19 cellular contexts compared by ENCODE assay signal in the genomic region with DNA sequence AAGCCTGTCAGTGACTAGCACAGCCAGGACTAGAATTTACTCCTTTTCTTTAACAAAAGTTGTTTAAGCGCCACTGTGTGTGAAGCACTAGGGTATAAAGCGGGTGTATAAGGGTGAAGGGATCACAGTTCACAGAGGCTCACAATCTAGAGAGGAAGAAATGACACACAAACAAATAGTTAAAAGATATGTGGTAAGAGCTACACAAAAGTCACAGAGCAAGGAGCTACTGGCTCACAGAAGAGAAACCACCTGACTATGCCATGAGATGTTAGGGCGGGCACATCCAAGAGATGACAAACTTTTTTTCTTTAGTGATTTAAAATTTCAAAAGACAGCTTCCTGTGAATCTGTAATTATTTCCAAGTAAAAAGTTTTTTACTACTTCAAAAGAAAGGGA.
"Had no signal": no experiment of that assay in that cellular context is flagged by ENCODE, and none has a peak within 500 bp of the region (broad histone marks: within the 10 kb centered on the region; RNA-seq: fewer than 3 reads in every experiment).

No MANE protein-coding gene starts in this region.

- H3K27ac Mint-ChIP-seq: activated naive CD4-positive, alpha-beta T cell treated with anti-CD3 and anti-CD28 coated beads for 36 hours; brain; nephron had no signal

- DNase-seq: activated CD4-positive, alpha-beta T cell treated with anti-CD3 and anti-CD28 coated beads, Interleukin-2, amount 50 U/mL, for 4 hours; activated CD4-positive, CD25-positive, alpha-beta regulatory T cell treated with anti-CD3 and anti-CD28 coated beads, Interleukin-2, amount 50 U/mL, for 72 hours; activated naive CD4-positive, alpha-beta T cell treated with anti-CD3 and anti-CD28 coated beads for 36 hours; cerebellar nuclear complex; cortex of kidney; effector CD4-positive, alpha-beta T cell; glutamatergic neuron; hippocampal formation; kidney; midbrain; occipital lobe; posterior cingulate gyrus; sigmoid colon; stimulated activated naive CD4-positive, alpha-beta T cell; tibial artery; uterus had no signal

- H3K4me3 Mint-ChIP-seq: activated naive CD4-positive, alpha-beta T cell treated with anti-CD3 and anti-CD28 coated beads for 36 hours; brain; nephron had no signal

- H3K4me1 ChIP-seq: tibial artery, uterus had no signal

- H3K9me3 Mint-ChIP-seq: activated naive CD4-positive, alpha-beta T cell treated with anti-CD3 and anti-CD28 coated beads for 36 hours had no signal

- H3K4me1 Mint-ChIP-seq: brain had no signal

- H3K9me3 ChIP-seq: sigmoid colon, tibial artery, uterus had no signal

- H3K27me3 ChIP-seq: sigmoid colon, tibial artery, uterus had no signal

- H3K36me3 ChIP-seq: tibial artery, uterus had no signal

- H3K4me3 ChIP-seq: sigmoid colon, tibial artery, uterus had no signal

- ATAC-seq: left lobe of liver had no signal

- H3K27ac ChIP-seq: sigmoid colon, tibial artery, uterus had no signal
